8 cellular contexts compared by ENCODE assay signal in the genomic region with DNA sequence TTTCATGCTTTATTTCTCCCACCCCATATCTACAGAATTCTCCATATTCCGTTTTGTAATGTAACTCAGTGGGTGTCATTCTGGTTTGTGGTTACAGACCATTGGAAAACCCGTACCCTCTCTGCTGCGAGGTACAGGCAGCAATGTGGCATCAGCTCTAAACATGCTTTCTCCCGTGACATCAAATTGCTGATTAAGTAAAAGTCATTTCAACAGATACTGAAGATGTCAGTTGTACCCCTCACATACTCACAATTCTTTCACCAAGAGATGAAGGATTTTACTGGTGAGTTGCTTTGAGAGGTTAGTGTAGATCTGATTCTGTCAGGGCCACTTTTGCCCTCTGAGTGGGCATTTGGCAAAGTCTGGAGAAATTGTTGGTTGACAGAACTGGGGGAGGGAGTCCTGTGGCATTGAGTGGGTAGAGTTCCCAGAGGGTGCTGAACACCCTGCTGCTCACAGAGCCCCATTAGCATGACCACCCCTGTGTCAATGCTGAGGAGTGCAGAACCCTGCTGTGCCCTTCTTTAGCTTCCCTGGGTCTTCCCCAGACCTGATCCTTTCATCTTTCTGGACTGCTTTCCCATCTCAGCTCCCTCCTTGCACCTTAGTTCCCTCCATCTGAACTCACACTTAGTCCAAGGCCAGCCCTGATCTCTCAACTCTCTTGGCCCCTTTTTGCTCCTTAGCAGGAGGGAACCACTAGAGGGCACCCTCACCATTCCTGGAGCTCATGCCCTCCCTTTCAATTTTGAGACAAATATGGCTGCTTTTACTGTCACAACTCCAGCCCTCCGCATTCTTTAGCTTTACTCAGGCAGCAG. TPM values are rescaled to one million over a fixed set of nuclear protein-coding genes. Genes with fewer than 3 reads are reported as not detected.
DNase-seq lines count a peak whose midpoint lies in the region; ATAC-seq and TF ChIP-seq lines count a peak whose summit lies in the region.

No MANE protein-coding gene starts in this region.

- H3K9me3 Mint-ChIP-seq in endothelial cell (ENCODE audit: unreplicated experiment), result no peaks in the 10 kb centered on the region

- no peaks in the 10 kb centered on the region for H3K36me3 Mint-ChIP-seq in endothelial cell (ENCODE audit: low read depth, unreplicated experiment)

- TF ChIP-seq CTCF in endothelial cell (IDR thresholded peaks at IDR 0.05; ENCODE audit: unreplicated experiment), result peak; percentile 26

- peak; percentile 64 for DNase-seq in DMS 273 (lab: John Stamatoyannopoulos, UW; ENCODE audit: unreplicated experiment)
- no peak for DNase-seq in DMS 273 treated with DMSO at 0.1 percent for 48 hours (lab: John Stamatoyannopoulos, UW)
- peak; percentile 10 for DNase-seq in HT1080 (ENCODE audit: low read depth)
- peak; percentile 5 for DNase-seq in T-helper 9 cell
- DNase-seq in endothelial cell (ENCODE audit: low spot score), result peak; percentile 75
- DNase-seq in stimulated activated CD4-positive, alpha-beta T cell treated with anti-CD3 and anti-CD28 coated beads, Interleukin-12 subunit alpha, Interleukin-12 subunit beta, amount 100 ng/mL, for 48 hours (ENCODE audit: low read depth in 2 of 3, low spot score in 1 of 3), result peak; percentile 28 to 60 (median 29)
- no peak for DNase-seq in NCI-H187 (lab: John Stamatoyannopoulos, UW)

- H3K4me1 Mint-ChIP-seq in endothelial cell (ENCODE audit: unreplicated experiment), result no peaks in the 10 kb centered on the region

- no peak overlapping the region for H3K27ac Mint-ChIP-seq in endothelial cell (ENCODE audit: unreplicated experiment)

- no peak overlapping the region for H3K4me3 Mint-ChIP-seq in endothelial cell (ENCODE audit: unreplicated experiment)

- no peak for ATAC-seq in HG02885 (IDR thresholded peaks at IDR 0.05; ENCODE audit: poor library complexity, unreplicated experiment)

- peaks cover 10% of the 10 kb centered on the region for H3K27me3 Mint-ChIP-seq in endothelial cell (ENCODE audit: unreplicated experiment)

RNA-seq across cellular contexts. Expression of a gene that starts 39.9 kb away (rescaled TPM):
- not detected in 2 replicates for total RNA-seq in HT1080 (2014; rRNA removed; shearing (Covaris generic))
- not detected in 2 replicates for polyA plus RNA-seq in HT1080 (2015; cell fraction: cytosol; rRNA removed)
- polyA plus RNA-seq in HT1080 (2015; cell fraction: nucleus; rRNA removed), result not detected in 2 replicates
- total RNA-seq in endothelial cell (ENCODE audit: unreplicated experiment), result not detected

Comparison
In these comparisons a context has a peak if more than half of its experiments do, and no peak if none do; other contexts are left out.
1. DNase-seq: peak in DMS 273 (single experiment), HT1080 (single experiment), T-helper 9 cell (single experiment), endothelial cell (single experiment) and stimulated activated CD4-positive, alpha-beta T cell treated with anti-CD3 and anti-CD28 coated beads, Interleukin-12 subunit alpha, Interleukin-12 subunit beta, amount 100 ng/mL, for 48 hours (3 of 3); none in DMS 273 treated with DMSO at 0.1 percent for 48 hours (single experiment) and NCI-H187 (0 of 2).